1 cellular context compared by ENCODE assay signal in the genomic region with DNA sequence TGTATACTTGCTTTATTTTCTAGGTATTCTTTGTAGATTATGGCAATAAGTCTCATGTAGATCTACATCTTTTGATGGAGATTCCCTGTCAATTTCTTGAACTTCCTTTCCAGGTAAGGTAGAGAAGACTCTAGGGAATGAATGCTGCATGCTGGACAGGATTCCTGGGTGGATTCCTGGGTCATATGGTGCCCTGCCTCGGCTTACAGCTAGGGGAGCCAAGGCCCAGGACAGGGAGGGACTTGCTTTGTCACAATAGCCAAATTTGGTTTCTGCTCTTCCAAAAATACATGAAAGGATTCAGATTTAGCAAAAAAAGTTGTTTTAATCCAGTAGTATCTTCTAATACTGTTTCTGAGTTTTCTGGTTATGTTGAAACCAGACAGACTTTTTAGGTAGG.
TF ChIP-seq lines count a peak whose summit lies in the region.

No MANE protein-coding gene starts in this region.

TF ChIP-seq in GM23338, 12 proteins besides CTCF, POLR2A, EP300 and RAD21 (continued from another document):
- TF ChIP-seq, protein P1, sequence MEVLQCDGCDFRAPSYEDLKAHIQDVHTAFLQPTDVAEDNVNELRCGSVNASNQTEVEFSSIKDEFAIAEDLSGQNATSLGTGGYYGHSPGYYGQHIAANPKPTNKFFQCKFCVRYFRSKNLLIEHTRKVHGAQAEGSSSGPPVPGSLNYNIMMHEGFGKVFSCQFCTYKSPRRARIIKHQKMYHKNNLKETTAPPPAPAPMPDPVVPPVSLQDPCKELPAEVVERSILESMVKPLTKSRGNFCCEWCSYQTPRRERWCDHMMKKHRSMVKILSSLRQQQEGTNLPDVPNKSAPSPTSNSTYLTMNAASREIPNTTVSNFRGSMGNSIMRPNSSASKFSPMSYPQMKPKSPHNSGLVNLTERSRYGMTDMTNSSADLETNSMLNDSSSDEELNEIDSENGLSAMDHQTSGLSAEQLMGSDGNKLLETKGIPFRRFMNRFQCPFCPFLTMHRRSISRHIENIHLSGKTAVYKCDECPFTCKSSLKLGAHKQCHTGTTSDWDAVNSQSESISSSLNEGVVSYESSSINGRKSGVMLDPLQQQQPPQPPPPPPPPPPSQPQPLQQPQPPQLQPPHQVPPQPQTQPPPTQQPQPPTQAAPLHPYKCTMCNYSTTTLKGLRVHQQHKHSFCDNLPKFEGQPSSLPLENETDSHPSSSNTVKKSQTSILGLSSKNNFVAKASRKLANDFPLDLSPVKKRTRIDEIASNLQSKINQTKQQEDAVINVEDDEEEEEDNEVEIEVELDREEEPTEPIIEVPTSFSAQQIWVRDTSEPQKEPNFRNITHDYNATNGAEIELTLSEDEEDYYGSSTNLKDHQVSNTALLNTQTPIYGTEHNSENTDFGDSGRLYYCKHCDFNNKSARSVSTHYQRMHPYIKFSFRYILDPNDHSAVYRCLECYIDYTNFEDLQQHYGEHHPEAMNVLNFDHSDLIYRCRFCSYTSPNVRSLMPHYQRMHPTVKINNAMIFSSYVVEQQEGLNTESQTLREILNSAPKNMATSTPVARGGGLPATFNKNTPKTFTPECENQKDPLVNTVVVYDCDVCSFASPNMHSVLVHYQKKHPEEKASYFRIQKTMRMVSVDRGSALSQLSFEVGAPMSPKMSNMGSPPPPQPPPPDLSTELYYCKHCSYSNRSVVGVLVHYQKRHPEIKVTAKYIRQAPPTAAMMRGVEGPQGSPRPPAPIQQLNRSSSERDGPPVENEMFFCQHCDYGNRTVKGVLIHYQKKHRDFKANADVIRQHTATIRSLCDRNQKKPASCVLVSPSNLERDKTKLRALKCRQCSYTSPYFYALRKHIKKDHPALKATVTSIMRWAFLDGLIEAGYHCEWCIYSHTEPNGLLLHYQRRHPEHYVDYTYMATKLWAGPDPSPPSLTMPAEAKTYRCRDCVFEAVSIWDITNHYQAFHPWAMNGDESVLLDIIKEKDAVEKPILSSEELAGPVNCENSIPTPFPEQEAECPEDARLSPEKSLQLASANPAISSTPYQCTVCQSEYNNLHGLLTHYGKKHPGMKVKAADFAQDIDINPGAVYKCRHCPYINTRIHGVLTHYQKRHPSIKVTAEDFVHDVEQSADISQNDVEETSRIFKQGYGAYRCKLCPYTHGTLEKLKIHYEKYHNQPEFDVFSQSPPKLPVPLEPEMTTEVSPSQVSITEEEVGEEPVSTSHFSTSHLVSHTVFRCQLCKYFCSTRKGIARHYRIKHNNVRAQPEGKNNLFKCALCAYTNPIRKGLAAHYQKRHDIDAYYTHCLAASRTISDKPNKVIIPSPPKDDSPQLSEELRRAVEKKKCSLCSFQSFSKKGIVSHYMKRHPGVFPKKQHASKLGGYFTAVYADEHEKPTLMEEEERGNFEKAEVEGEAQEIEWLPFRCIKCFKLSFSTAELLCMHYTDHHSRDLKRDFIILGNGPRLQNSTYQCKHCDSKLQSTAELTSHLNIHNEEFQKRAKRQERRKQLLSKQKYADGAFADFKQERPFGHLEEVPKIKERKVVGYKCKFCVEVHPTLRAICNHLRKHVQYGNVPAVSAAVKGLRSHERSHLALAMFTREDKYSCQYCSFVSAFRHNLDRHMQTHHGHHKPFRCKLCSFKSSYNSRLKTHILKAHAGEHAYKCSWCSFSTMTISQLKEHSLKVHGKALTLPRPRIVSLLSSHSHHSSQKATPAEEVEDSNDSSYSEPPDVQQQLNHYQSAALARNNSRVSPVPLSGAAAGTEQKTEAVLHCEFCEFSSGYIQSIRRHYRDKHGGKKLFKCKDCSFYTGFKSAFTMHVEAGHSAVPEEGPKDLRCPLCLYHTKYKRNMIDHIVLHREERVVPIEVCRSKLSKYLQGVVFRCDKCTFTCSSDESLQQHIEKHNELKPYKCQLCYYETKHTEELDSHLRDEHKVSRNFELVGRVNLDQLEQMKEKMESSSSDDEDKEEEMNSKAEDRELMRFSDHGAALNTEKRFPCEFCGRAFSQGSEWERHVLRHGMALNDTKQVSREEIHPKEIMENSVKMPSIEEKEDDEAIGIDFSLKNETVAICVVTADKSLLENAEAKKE (CRISPR knock-in tag; IDR thresholded peaks at IDR 0.05) = no peak
- TF ChIP-seq EZH2 (IDR thresholded peaks at IDR 0.05; ENCODE audit: low read depth, unreplicated experiment) (no peak), EZH2phosphoT487 (IDR thresholded peaks at IDR 0.05; ENCODE audit: unreplicated experiment) (no peak), ZNF114 (CRISPR knock-in tag; IDR thresholded peaks at IDR 0.05) (no peak), POLR2AphosphoS5 (IDR thresholded peaks at IDR 0.05; ENCODE audit: low read depth) (no peak), CREB1 (CRISPR knock-in tag; IDR thresholded peaks at IDR 0.05; ENCODE audit: low read depth) (no peak)
- TF ChIP-seq, protein P2, sequence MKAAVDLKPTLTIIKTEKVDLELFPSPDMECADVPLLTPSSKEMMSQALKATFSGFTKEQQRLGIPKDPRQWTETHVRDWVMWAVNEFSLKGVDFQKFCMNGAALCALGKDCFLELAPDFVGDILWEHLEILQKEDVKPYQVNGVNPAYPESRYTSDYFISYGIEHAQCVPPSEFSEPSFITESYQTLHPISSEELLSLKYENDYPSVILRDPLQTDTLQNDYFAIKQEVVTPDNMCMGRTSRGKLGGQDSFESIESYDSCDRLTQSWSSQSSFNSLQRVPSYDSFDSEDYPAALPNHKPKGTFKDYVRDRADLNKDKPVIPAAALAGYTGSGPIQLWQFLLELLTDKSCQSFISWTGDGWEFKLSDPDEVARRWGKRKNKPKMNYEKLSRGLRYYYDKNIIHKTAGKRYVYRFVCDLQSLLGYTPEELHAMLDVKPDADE (IDR thresholded peaks at IDR 0.05) = no peak
